In the genomic region with DNA sequence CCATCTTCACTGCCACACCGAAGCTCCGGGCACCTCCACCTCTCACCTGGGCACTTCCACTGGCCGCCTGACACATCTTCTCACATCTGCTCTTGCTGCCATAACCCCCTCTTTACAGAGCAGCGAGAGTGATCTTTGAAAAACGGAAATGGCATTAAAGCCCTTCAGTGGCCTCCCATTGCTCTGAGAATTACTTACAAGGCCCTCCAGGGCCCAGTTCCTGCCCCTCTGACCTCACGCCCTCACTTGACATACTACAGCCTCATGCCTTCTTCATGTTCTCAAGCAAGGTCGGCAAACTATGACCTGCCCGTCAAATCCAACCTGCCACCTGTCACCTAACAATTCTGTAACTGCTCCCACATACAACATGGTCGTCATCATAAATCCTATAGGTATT, we compare ENCODE assay signal across 29 cellular contexts.
A peak's percentile ranks its signal among the peaks of the same experiment; 100 is the strongest.
DNase-seq lines count a peak whose midpoint lies in the region; ATAC-seq and TF ChIP-seq lines count a peak whose summit lies in the region.
"Had no signal": no experiment of that assay in that cellular context is flagged by ENCODE, and none has a peak within 500 bp of the region (broad histone marks: within the 10 kb centered on the region; RNA-seq: fewer than 3 reads in every experiment).

No MANE protein-coding gene starts in this region.

- H2AFZ ChIP-seq in OCI-LY3 (ENCODE audit: low read depth, low read length) = no peak overlapping the region
- H2AFZ ChIP-seq: hepatocyte had no signal

- H3K4me3 ChIP-seq in OCI-LY3 (ENCODE audit: low read length) (no peak overlapping the region), gastroesophageal sphincter (no peak overlapping the region)
- H3K4me3 ChIP-seq: gastrocnemius medialis, HAP-1, hepatocyte, SK-N-MC, suprapubic skin had no signal

- H3K4me2 ChIP-seq in OCI-LY3 (ENCODE audit: low read length) = peak overlapping the region; percentile 56
- H3K4me2 ChIP-seq: hepatocyte had no signal

- TF ChIP-seq POLR2A in gastroesophageal sphincter (IDR thresholded peaks at IDR 0.05) = no peak

- H3K9me3 Mint-ChIP-seq in nephron progenitor cell = no peaks in the 10 kb centered on the region
- H3K9me3 Mint-ChIP-seq: activated CD4-positive, alpha-beta memory T cell treated with anti-CD3 and anti-CD28 coated beads, Interleukin-2, amount 10 ng/mL, durations not matched to agents 7 days and 5 days; activated naive CD8-positive, alpha-beta T cell treated with anti-CD3 and anti-CD28 coated beads, Interleukin-2, amount 10 ng/mL, durations not matched to agents 7 days and 5 days; central memory CD8-positive, alpha-beta T cell; T-helper 1 cell treated with Interleukin-12 subunit alpha and Interleukin-12 subunit beta and Interleukin-4 antibody, amounts not matched to agents 30 μg/mL and 1 μg/mL, for 36 hours had no signal

- H3K4me1 ChIP-seq in OCI-LY3 (ENCODE audit: low read length) = peaks cover 95% of the 10 kb centered on the region
- H3K4me1 ChIP-seq in gastroesophageal sphincter = peaks cover 0 to 30% (median 5%) of the 10 kb centered on the region in 3 donors
- H3K4me1 ChIP-seq: HAP-1 had no signal

- no peaks in the 10 kb centered on the region for H3K36me3 ChIP-seq in OCI-LY3 (replicated peaks; ENCODE audit: low read depth, low read length)
- peaks cover 0 to 27% of the 10 kb centered on the region in 2 donors for H3K36me3 ChIP-seq in gastroesophageal sphincter
- H3K36me3 ChIP-seq: HAP-1 had no signal

- no peak for TF ChIP-seq CTCF in OCI-LY3 (IDR thresholded peaks at IDR 0.05; ENCODE audit: low read depth, low read length)
- TF ChIP-seq CTCF in nephron progenitor cell (IDR thresholded peaks at IDR 0.05) = no peak
- TF ChIP-seq CTCF in gastroesophageal sphincter (IDR thresholded peaks at IDR 0.05) = no peak

- no peaks in the 10 kb centered on the region for H3K79me2 ChIP-seq in OCI-LY3 (ENCODE audit: low read length)
- H3K79me2 ChIP-seq: hepatocyte had no signal

- DNase-seq in NOMO-1 (lab: John Stamatoyannopoulos, UW; ENCODE audit: unreplicated experiment in 2 of 2) = peak; percentile 37 to 55
- no peak for DNase-seq in NOMO-1 treated with dmso at 0.1 percent for 144 hours (lab: John Stamatoyannopoulos, UW; ENCODE audit: unreplicated experiment)
- no peak for DNase-seq in nephron progenitor cell
- DNase-seq in stimulated activated CD4-positive, alpha-beta T cell treated with anti-CD3 and anti-CD28 coated beads, Interleukin-15, amount 100 ng/mL, for 24 hours = no peak
- no peak for DNase-seq in NCI-H226
- DNase-seq: activated CD4-positive, alpha-beta memory T cell treated with anti-CD3 and anti-CD28 coated beads, Interleukin-2, amount 10 ng/mL, durations not matched to agents 7 days and 5 days; activated CD4-positive, alpha-beta T cell treated with anti-CD3 and anti-CD28 coated beads for 1 hour; activated CD8-positive, alpha-beta memory T cell treated with anti-CD3 and anti-CD28 coated beads, Interleukin-2, amount 50 U/mL, for 48 hours; activated effector memory CD4-positive, alpha-beta T cell treated with anti-CD3 and anti-CD28 coated beads, Interleukin-2, amount 50 U/mL, for 16 hours; activated naive CD8-positive, alpha-beta T cell treated with anti-CD3 and anti-CD28 coated beads, Interleukin-2, amount 10 ng/mL, durations not matched to agents 7 days and 5 days; CD4-positive, alpha-beta memory T cell; DMS 273 treated with DMSO at 0.1 percent for 48 hours; gastrocnemius medialis; left colon; MM.1S; NCI-H1417; NCI-H2081; NCI-H2227 treated with DMSO at 0.1 percent for 48 hours; OCI-M1 had no signal

- H3K4me1 Mint-ChIP-seq in nephron progenitor cell = peaks cover 88% of the 10 kb centered on the region

- H3K27ac ChIP-seq in OCI-LY3 (ENCODE audit: low read length) (peak overlapping the region; percentile 95), gastroesophageal sphincter (no peak overlapping the region)
- H3K27ac ChIP-seq: 22Rv1, gastrocnemius medialis, hepatocyte, SK-N-MC, suprapubic skin had no signal

- H3K9me3 ChIP-seq in OCI-LY3 (ENCODE audit: insufficient read depth, low read length) = no peaks in the 10 kb centered on the region
- no peaks in the 10 kb centered on the region for H3K9me3 ChIP-seq in gastroesophageal sphincter
- H3K9me3 ChIP-seq: gastrocnemius medialis, HAP-1, suprapubic skin had no signal

- H3K9ac ChIP-seq in OCI-LY3 (ENCODE audit: low read length) = peak overlapping the region; percentile 52

- H3K27me3 Mint-ChIP-seq in nephron progenitor cell (ENCODE audit: low read depth, poor library complexity) = no peaks in the 10 kb centered on the region
- H3K27me3 Mint-ChIP-seq: activated naive CD8-positive, alpha-beta T cell treated with anti-CD3 and anti-CD28 coated beads, Interleukin-2, amount 10 ng/mL, durations not matched to agents 7 days and 5 days; CD4-positive, alpha-beta memory T cell; central memory CD8-positive, alpha-beta T cell had no signal

- H3K27me3 ChIP-seq in OCI-LY3 (ENCODE audit: low read depth, low read length) (no peaks in the 10 kb centered on the region), gastroesophageal sphincter (no peaks in the 10 kb centered on the region)
- H3K27me3 ChIP-seq: gastrocnemius medialis, hepatocyte, suprapubic skin had no signal

- peak overlapping the region; percentile 24 for H3K4me3 Mint-ChIP-seq in nephron progenitor cell
- H3K4me3 Mint-ChIP-seq: activated CD4-positive, alpha-beta memory T cell treated with anti-CD3 and anti-CD28 coated beads, Interleukin-2, amount 10 ng/mL, durations not matched to agents 7 days and 5 days; activated naive CD8-positive, alpha-beta T cell treated with anti-CD3 and anti-CD28 coated beads, Interleukin-2, amount 10 ng/mL, durations not matched to agents 7 days and 5 days; CD4-positive, alpha-beta memory T cell; central memory CD8-positive, alpha-beta T cell; T-helper 1 cell treated with Interleukin-12 subunit alpha and Interleukin-12 subunit beta and Interleukin-4 antibody, amounts not matched to agents 30 μg/mL and 1 μg/mL, for 36 hours had no signal

- 83 to 89% methylated on average over 7 to 9 of the region's 9 CpGs for WGBS in gastroesophageal sphincter (ENCODE audit: low coverage in 1 of 2), 2 donors

- no peak for TF ChIP-seq EP300 in gastroesophageal sphincter (IDR thresholded peaks at IDR 0.05)

- ATAC-seq in GM18867 (IDR thresholded peaks at IDR 0.05; ENCODE audit: unreplicated experiment) (peak; percentile 45), gastroesophageal sphincter (no peak)
- ATAC-seq: gastrocnemius medialis, left colon had no signal

- no peaks in the 10 kb centered on the region for H4K20me1 ChIP-seq in OCI-LY3 (ENCODE audit: insufficient read depth, low read length)

- H3K36me3 Mint-ChIP-seq in nephron progenitor cell (ENCODE audit: low read depth) = no peaks in the 10 kb centered on the region

- no peak overlapping the region for H3K27ac Mint-ChIP-seq in nephron progenitor cell
- H3K27ac Mint-ChIP-seq: activated CD4-positive, alpha-beta memory T cell treated with anti-CD3 and anti-CD28 coated beads, Interleukin-2, amount 10 ng/mL, durations not matched to agents 7 days and 5 days; activated naive CD8-positive, alpha-beta T cell treated with anti-CD3 and anti-CD28 coated beads, Interleukin-2, amount 10 ng/mL, durations not matched to agents 7 days and 5 days; T-helper 1 cell treated with Interleukin-12 subunit alpha and Interleukin-12 subunit beta and Interleukin-4 antibody, amounts not matched to agents 30 μg/mL and 1 μg/mL, for 36 hours had no signal

Comparison
In these comparisons a context has a peak if more than half of its experiments do, and no peak if none do; other contexts are left out.
1. DNase-seq: peak in NOMO-1 (2 of 2); none in NOMO-1 treated with dmso at 0.1 percent for 144 hours (single experiment), nephron progenitor cell (single experiment), stimulated activated CD4-positive, alpha-beta T cell treated with anti-CD3 and anti-CD28 coated beads, Interleukin-15, amount 100 ng/mL, for 24 hours (single experiment) and NCI-H226 (single experiment).